Comparison of ENCODE assay signal across 24 cellular contexts in genomic region chr6:46997646-46998045, GRCh38. TPM values are rescaled to one million over a fixed set of nuclear protein-coding genes. Genes with fewer than 3 reads are reported as not detected.
DNase-seq lines count a peak whose midpoint lies in the region; ATAC-seq, FAIRE-seq and TF ChIP-seq lines count a peak whose summit lies in the region.
"Had no signal": no experiment of that assay in that cellular context is flagged by ENCODE, and none has a peak within 500 bp of the region (broad histone marks: within the 10 kb centered on the region; RNA-seq: fewer than 3 reads in every experiment).

No MANE protein-coding gene starts in this region.

- 0% methylated on average over 1 of the region's 1 CpG for WGBS in HepG2 (ENCODE audit: low lambda C conversion rate)
- 92% methylated on average over 1 of the region's 1 CpG for WGBS in right lobe of liver (ENCODE audit: insufficient coverage, low coverage, low lambda C conversion rate, missing lambda C conversion rate)
- WGBS in right cardiac atrium, result 92% methylated on average over 1 of the region's 1 CpG

- H3K27ac ChIP-seq in HepG2 (ENCODE audit: extremely low read length, insufficient read depth, low read length), result no peak overlapping the region
- no peak overlapping the region for H3K27ac ChIP-seq in right lobe of liver
- peak overlapping the region; percentile 53 for H3K27ac ChIP-seq in PC-3 (ENCODE audit: low read length)
- H3K27ac ChIP-seq in keratinocyte (ENCODE audit: control insufficient read depth, insufficient read depth, low read length), result no peak overlapping the region
- no peak overlapping the region for H3K27ac ChIP-seq in right cardiac atrium (ENCODE audit: low read length)
- H3K27ac ChIP-seq: A549; BLaER1 treated with 17β-estradiol and CSF1 and Interleukin-3, amounts not matched to agents 10 nM and 100 nM had no signal

- intact Hi-C loops in HepG2 (cut with micrococcal nuclease; ENCODE audit: unreplicated experiment), result loop anchor here (2.0 kb wide), 1 partner anchor 49 kb away; no protein-coding TSS in a partner anchor
- intact Hi-C loops in right lobe of liver (cut with DNase I), result no loop called here
- intact Hi-C loops in PC-3 (cut with micrococcal nuclease), result loop anchor here (10.0 kb wide), 1 partner anchor 373 kb away; no protein-coding TSS in a partner anchor
- intact Hi-C loops in right cardiac atrium (cut with DNase I), result no loop called here

- H3K9ac ChIP-seq in HepG2 (ENCODE audit: insufficient read depth, low read depth, low read length) (no peak overlapping the region), PC-3 (ENCODE audit: low read length) (no peak overlapping the region), keratinocyte (ENCODE audit: control insufficient read depth, extremely low read depth, insufficient read depth, low read length) (no peak overlapping the region)
- H3K9ac ChIP-seq: BLaER1 treated with 17β-estradiol and CSF1 and Interleukin-3, amounts not matched to agents 10 nM and 100 nM had no signal

- H3F3A ChIP-seq in PC-3 (ENCODE audit: low read length, unreplicated experiment), result peaks cover 15% of the 10 kb centered on the region

- CTCF ChIA-PET in HepG2 (lab: Yijun Ruan, JAX; ENCODE audit: low intra/inter-chr PET ratio, low total read pairs), result no interaction called here
- CTCF ChIA-PET in PC-3 (lab: Charles Lee), result no interaction called here

- no peak for TF ChIP-seq POLR2A in HepG2 (IDR thresholded peaks at IDR 0.05; ENCODE audit: insufficient read depth in 1 of 2, low read depth in 2 of 2, low read length in 2 of 2)
- no peak for TF ChIP-seq POLR2A in right lobe of liver (IDR thresholded peaks at IDR 0.05)

- H3K36me3 ChIP-seq in HepG2 (replicated peaks in 1 of 2; ENCODE audit: control insufficient read depth in 1 of 2, insufficient read depth in 2 of 2, low read length in 2 of 2), result no peaks in the 10 kb centered on the region
- no peaks in the 10 kb centered on the region for H3K36me3 ChIP-seq in right lobe of liver
- peaks cover 21% of the 10 kb centered on the region; the same call in 1 of the 2 replicates for H3K36me3 ChIP-seq in PC-3 (ENCODE audit: low read depth, low read length)
- H3K36me3 ChIP-seq in keratinocyte (ENCODE audit: control insufficient read depth in 2 of 2, extremely low read depth in 1 of 2, insufficient read depth in 2 of 2, low read length in 2 of 2), result no peaks in the 10 kb centered on the region
- H3K36me3 ChIP-seq: BE2C; BLaER1 treated with 17β-estradiol and CSF1 and Interleukin-3, amounts not matched to agents 10 nM and 100 nM; HAP-1 had no signal

- H3K9me1 ChIP-seq in keratinocyte (ENCODE audit: control insufficient read depth, extremely low read depth, insufficient read depth, low read length), result no peaks in the 10 kb centered on the region

- H3K4me1 ChIP-seq in HepG2 (ENCODE audit: insufficient read depth, low read length) (peaks cover 8% of the 10 kb centered on the region; the same call in 1 of the 2 replicates), right lobe of liver (no peaks in the 10 kb centered on the region), PC-3 (ENCODE audit: insufficient read depth, low read length) (peaks cover 63% of the 10 kb centered on the region), keratinocyte (ENCODE audit: control insufficient read depth, extremely low read depth, insufficient read depth, low read length) (peaks cover 30% of the 10 kb centered on the region), right cardiac atrium (ENCODE audit: control insufficient read depth, insufficient read depth, low read length) (no peaks in the 10 kb centered on the region)
- H3K4me1 ChIP-seq: BE2C; BLaER1 treated with 17β-estradiol and CSF1 and Interleukin-3, amounts not matched to agents 10 nM and 100 nM; HAP-1 had no signal

- dilution Hi-C loops in keratinocyte (cut with MboI; ENCODE audit: extremely low pct_ligation_motif_present, low sequenced_read_pairs), result no loop called here

- H2AFZ ChIP-seq in HepG2 (ENCODE audit: low read length) (no peak overlapping the region), PC-3 (ENCODE audit: low read length) (no peak overlapping the region), keratinocyte (ENCODE audit: control insufficient read depth, low read length) (no peak overlapping the region)

- H4K20me1 ChIP-seq in HepG2 (ENCODE audit: insufficient read depth, low read length) (no peaks in the 10 kb centered on the region), PC-3 (ENCODE audit: low read length) (no peaks in the 10 kb centered on the region), keratinocyte (ENCODE audit: control insufficient read depth, extremely low read depth, insufficient read depth, low read length) (no peaks in the 10 kb centered on the region)
- H4K20me1 ChIP-seq: BLaER1 treated with 17β-estradiol and CSF1 and Interleukin-3, amounts not matched to agents 10 nM and 100 nM had no signal

- no peaks in the 10 kb centered on the region for H3K9me3 ChIP-seq in HepG2 (ENCODE audit: low read length)
- H3K9me3 ChIP-seq in right lobe of liver, result no peaks in the 10 kb centered on the region
- no peaks in the 10 kb centered on the region for H3K9me3 ChIP-seq in PC-3 (ENCODE audit: low read length)
- H3K9me3 ChIP-seq in keratinocyte (ENCODE audit: control insufficient read depth, low read depth, low read length), result no peaks in the 10 kb centered on the region
- no peaks in the 10 kb centered on the region for H3K9me3 ChIP-seq in right cardiac atrium (ENCODE audit: control insufficient read depth, low read length)
- H3K9me3 ChIP-seq: A549; BE2C; BLaER1 treated with 17β-estradiol and CSF1 and Interleukin-3, amounts not matched to agents 10 nM and 100 nM; HAP-1 had no signal

- H3K4me3 ChIP-seq in HepG2 (replicated peaks in 1 of 3; ENCODE audit: insufficient read depth in 1 of 3, low read depth in 2 of 3, low read length in 3 of 3) (no peak overlapping the region), right lobe of liver (no peak overlapping the region), PC-3 (ENCODE audit: low read length) (no peak overlapping the region), keratinocyte (ENCODE audit: control insufficient read depth in 2 of 3, extremely low read depth in 1 of 3, insufficient read depth in 2 of 3, low read depth in 1 of 3, low read length in 3 of 3) (no peak overlapping the region), right cardiac atrium (ENCODE audit: low read length) (no peak overlapping the region)
- H3K4me3 ChIP-seq: A549; BLaER1 treated with 17β-estradiol and CSF1 and Interleukin-3, amounts not matched to agents 10 nM and 100 nM; HAP-1 had no signal

- DNase-seq in HepG2 (ENCODE audit: low spot score), result no peak
- DNase-seq in right lobe of liver, result no peak
- DNase-seq in PC-3, result peak; percentile 63
- DNase-seq in keratinocyte (ENCODE audit: low read depth, low spot score), result no peak
- no peak for DNase-seq in right cardiac atrium
- DNase-seq in stimulated activated naive CD4-positive, alpha-beta T cell (lab: John Stamatoyannopoulos, UW), result no peak
- DNase-seq: 8988T; ACHN; AML-193; BE2C; CD4-positive, alpha-beta T cell; CD8-positive, alpha-beta memory T cell; DMS79 treated with DMSO at 0.1 percent for 48 hours; GF-D8; GOT3 had no signal

- POLR2A ChIA-PET in HepG2 (lab: Yijun Ruan, JAX) (no interaction called here), PC-3 (lab: Charles Lee; ENCODE audit: unreplicated experiment) (interaction anchor here (0.5 kb wide), 1 partner anchor 117 kb away, joined by 7 read pairs; no protein-coding TSS in a partner anchor)

- ATAC-seq in HepG2, result no peak
- ATAC-seq in right lobe of liver, result no peak
- ATAC-seq in PC-3, result no peak; the same call in 1 of the 2 replicates
- no peak for ATAC-seq in right cardiac atrium
- ATAC-seq: A549 had no signal

- no TSS peak for BruUV-seq in HepG2 (replicated peaks; lab: Mats Ljungman, UMichigan)
- no TSS peak for BruUV-seq in PC-3 (replicated peaks; lab: Mats Ljungman, UMichigan)

- no peak for TF ChIP-seq CTCF in HepG2 (CRISPR knock-in tag; IDR thresholded peaks at IDR 0.05)
- no peak for TF ChIP-seq CTCF in right lobe of liver (IDR thresholded peaks at IDR 0.05)
- TF ChIP-seq CTCF in PC-3 (conservative IDR thresholded peaks at IDR 0.05; ENCODE audit: low read depth, low read length), result no peak
- no peak for TF ChIP-seq CTCF in keratinocyte (optimal IDR thresholded peaks at IDR 0.05 in 1 of 3, IDR thresholded peaks at IDR 0.05 in 1 of 3, conservative IDR thresholded peaks at IDR 0.05 in 1 of 3; ENCODE audit: extremely low read depth in 1 of 3, insufficient read depth in 2 of 3, low read length in 3 of 3)

- peaks cover 0 to 21% of the 10 kb centered on the region in 2 experiments; a peak in 3 of 5 replicates for H3K27me3 ChIP-seq in HepG2 (ENCODE audit: control insufficient read depth in 1 of 2, insufficient read depth in 2 of 2, low read length in 2 of 2)
- no peaks in the 10 kb centered on the region for H3K27me3 ChIP-seq in right lobe of liver
- H3K27me3 ChIP-seq in PC-3 (ENCODE audit: low read length), result no peaks in the 10 kb centered on the region
- H3K27me3 ChIP-seq in keratinocyte (ENCODE audit: control insufficient read depth, extremely low read depth, insufficient read depth, low read length), result no peaks in the 10 kb centered on the region
- H3K27me3 ChIP-seq in right cardiac atrium (ENCODE audit: control insufficient read depth, insufficient read depth), result peaks cover 2% of the 10 kb centered on the region
- H3K27me3 ChIP-seq: BLaER1 treated with 17β-estradiol and CSF1 and Interleukin-3, amounts not matched to agents 10 nM and 100 nM had no signal

- no peaks in the 10 kb centered on the region for H3K9me2 ChIP-seq in PC-3 (replicated peaks; ENCODE audit: low read length)

- FAIRE-seq in HepG2 (lab: Jason Lieb, UNC) (no peak), keratinocyte (lab: Jason Lieb, UNC) (peak; percentile 23)
- FAIRE-seq: A549, GM12891, GM18507, H54 had no signal

- in situ Hi-C loops in HepG2 (cut with HindIII; ENCODE audit: extremely low pct_ligation_motif_present, low pct_unique_long_range_greater_than_20kb), result loop anchor here (25.0 kb wide), 3 partner anchors 135 to 910 kb away; no protein-coding TSS in a partner anchor

- TF ChIP-seq RAD21 in HepG2 (CRISPR knock-in tag; IDR thresholded peaks at IDR 0.05), result no peak

- H3K79me2 ChIP-seq in HepG2 (ENCODE audit: insufficient read depth, low read length) (no peaks in the 10 kb centered on the region), PC-3 (ENCODE audit: low read length) (no peaks in the 10 kb centered on the region), keratinocyte (ENCODE audit: control insufficient read depth, insufficient read depth, low read length) (no peaks in the 10 kb centered on the region)

- H3K4me2 ChIP-seq in HepG2 (ENCODE audit: low read depth, low read length) (no peak overlapping the region), PC-3 (ENCODE audit: low read length) (peak overlapping the region; percentile 17; the same call in 1 of the 2 replicates), keratinocyte (ENCODE audit: control insufficient read depth, extremely low read depth, insufficient read depth, low read depth, low read length) (no peak overlapping the region)
- H3K4me2 ChIP-seq: A549; BLaER1 treated with 17β-estradiol and CSF1 and Interleukin-3, amounts not matched to agents 10 nM and 100 nM had no signal

- TF ChIP-seq EP300 in HepG2 (IDR thresholded peaks at IDR 0.05; ENCODE audit: low read depth in 2 of 2, low read length in 2 of 2) (no peak), HepG2 (CRISPR knock-in tag; IDR thresholded peaks at IDR 0.05; ENCODE audit: borderline replicate concordance) (no peak)

RNA-seq across cellular contexts. Expression of gene ADGRF1, which starts 44.5 kb away (rescaled TPM):
- not detected in 2 replicates for total RNA-seq in HepG2 (2016; rRNA removed; fragmentation: Illumina TruSeq; extraction: Trizol)
- not detected in 2 replicates for total RNA-seq in HepG2 (2016; cell fraction: cytosol; rRNA removed; fragmentation: Illumina TruSeq; extraction: Trizol; ENCODE audit: low read depth)
- not detected in 2 replicates for total RNA-seq in HepG2 (2016; cell fraction: insoluble cytoplasmic fraction; rRNA removed; fragmentation: Illumina TruSeq; extraction: Trizol)
- not detected in 2 replicates for total RNA-seq in HepG2 (2016; cell fraction: membrane; rRNA removed; fragmentation: Illumina TruSeq; extraction: Trizol)
- not detected in 2 replicates for total RNA-seq in HepG2 (2016; cell fraction: nucleus; rRNA removed; fragmentation: Illumina TruSeq; extraction: Trizol)
- polyA plus RNA-seq in HepG2 (2011; rRNA removed), result not detected in 2 replicates
- 0.03 TPM in 1 of 2 replicates, not detected in the other for polyA plus RNA-seq in HepG2 (2011; cell fraction: cytosol; rRNA removed)
- polyA plus RNA-seq in HepG2 (2011; cell fraction: nucleus; rRNA removed), result not detected in 2 replicates
- not detected in 2 replicates for polyA plus RNA-seq in HepG2 (2012)
- polyA plus RNA-seq in HepG2 (2016; cell fraction: cytosol; fragmentation: Illumina TruSeq; extraction: Trizol; ENCODE audit: low read depth), result not detected in 2 replicates
- not detected in 2 replicates for polyA plus RNA-seq in HepG2 (2016; cell fraction: insoluble cytoplasmic fraction; fragmentation: Illumina TruSeq; extraction: Trizol; ENCODE audit: low read depth)
- polyA plus RNA-seq in HepG2 (2016; cell fraction: membrane; fragmentation: Illumina TruSeq; extraction: Trizol; ENCODE audit: low read depth), result not detected in 2 replicates
- polyA plus RNA-seq in HepG2 (2016; cell fraction: nucleus; fragmentation: Illumina TruSeq; extraction: Trizol; ENCODE audit: insufficient read depth, low read depth), result not detected in 2 replicates
- polyA minus RNA-seq in HepG2 (2011; rRNA and poly(A)+ RNA removed; ENCODE audit: low replicate concordance), result not detected in 2 replicates
- not detected in 2 replicates for polyA minus RNA-seq in HepG2 (2011; cell fraction: cytosol; rRNA and poly(A)+ RNA removed)
- polyA minus RNA-seq in HepG2 (2011; cell fraction: nucleus; rRNA and poly(A)+ RNA removed), result not detected in 2 replicates
- not detected for total RNA-seq in right lobe of liver
- 82.6 and 104 TPM in 2 replicates for total RNA-seq in PC-3 (2014; rRNA removed)
- 27.7 to 43.9 TPM (median 35.3 TPM) in 3 replicates for polyA plus RNA-seq in keratinocyte
- 0.81 TPM for polyA plus RNA-seq in keratinocyte (2011; ENCODE audit: low read depth)
- 10.6 and 18.7 TPM in 2 replicates for polyA plus RNA-seq in keratinocyte (2011; cell fraction: cytosol; rRNA removed)
- 49.2 and 51.7 TPM in 2 replicates for polyA plus RNA-seq in keratinocyte (2011; cell fraction: nucleus; rRNA removed)
- 1.3 and 18.6 TPM in 2 replicates for polyA plus RNA-seq in keratinocyte (2012; ENCODE audit: low replicate concordance)
- polyA minus RNA-seq in keratinocyte, result 27.6 to 62.8 TPM (median 50.3 TPM) in 3 replicates
- polyA minus RNA-seq in keratinocyte (2011; cell fraction: cytosol; rRNA and poly(A)+ RNA removed), result 22.8 TPM
- 30.0 and 57.9 TPM in 2 replicates for polyA minus RNA-seq in keratinocyte (2011; cell fraction: nucleus; rRNA and poly(A)+ RNA removed)
- not detected for total RNA-seq in right cardiac atrium
- polyA plus RNA-seq in right cardiac atrium, result not detected
- total RNA-seq: CD4-positive, alpha-beta T cell; CD8-positive, alpha-beta memory T cell; Daoy; G401 had no signal
- polyA plus RNA-seq: CD14-positive monocyte; CD8-positive, alpha-beta memory T cell had no signal

Comparison
In these comparisons a context has a peak if more than half of its experiments do, and no peak if none do; other contexts are left out.
1. intact Hi-C loops: an anchor here in HepG2 (2.0 kb wide) and PC-3 (10.0 kb wide); none called in right lobe of liver and right cardiac atrium.
2. RNA of gene ADGRF1, which starts 44.5 kb away (total RNA-seq): 82.6 to 104 TPM in PC-3; not detected in HepG2, not detected in right lobe of liver and not detected in right cardiac atrium; every median in the first group is over 10 times any median in the second.